ENCODE assay signal across 1 cellular context in genomic region chr17:53630638-53631037, GRCh38.
TF ChIP-seq lines count a peak whose summit lies in the region.

No MANE protein-coding gene starts in this region.

TF ChIP-seq in GM23338, 12 proteins besides CTCF, POLR2A, EP300 and RAD21 (continued from another document):
- TF ChIP-seq ZNF114 (CRISPR knock-in tag; IDR thresholded peaks at IDR 0.05) (no peak), EZH2 (IDR thresholded peaks at IDR 0.05; ENCODE audit: low read depth, unreplicated experiment) (no peak), STAT1 (IDR thresholded peaks at IDR 0.05; ENCODE audit: unreplicated experiment) (no peak), ZNF462 (CRISPR knock-in tag; IDR thresholded peaks at IDR 0.05) (no peak), CREB1 (CRISPR knock-in tag; IDR thresholded peaks at IDR 0.05; ENCODE audit: low read depth) (no peak)
- TF ChIP-seq, protein P1, sequence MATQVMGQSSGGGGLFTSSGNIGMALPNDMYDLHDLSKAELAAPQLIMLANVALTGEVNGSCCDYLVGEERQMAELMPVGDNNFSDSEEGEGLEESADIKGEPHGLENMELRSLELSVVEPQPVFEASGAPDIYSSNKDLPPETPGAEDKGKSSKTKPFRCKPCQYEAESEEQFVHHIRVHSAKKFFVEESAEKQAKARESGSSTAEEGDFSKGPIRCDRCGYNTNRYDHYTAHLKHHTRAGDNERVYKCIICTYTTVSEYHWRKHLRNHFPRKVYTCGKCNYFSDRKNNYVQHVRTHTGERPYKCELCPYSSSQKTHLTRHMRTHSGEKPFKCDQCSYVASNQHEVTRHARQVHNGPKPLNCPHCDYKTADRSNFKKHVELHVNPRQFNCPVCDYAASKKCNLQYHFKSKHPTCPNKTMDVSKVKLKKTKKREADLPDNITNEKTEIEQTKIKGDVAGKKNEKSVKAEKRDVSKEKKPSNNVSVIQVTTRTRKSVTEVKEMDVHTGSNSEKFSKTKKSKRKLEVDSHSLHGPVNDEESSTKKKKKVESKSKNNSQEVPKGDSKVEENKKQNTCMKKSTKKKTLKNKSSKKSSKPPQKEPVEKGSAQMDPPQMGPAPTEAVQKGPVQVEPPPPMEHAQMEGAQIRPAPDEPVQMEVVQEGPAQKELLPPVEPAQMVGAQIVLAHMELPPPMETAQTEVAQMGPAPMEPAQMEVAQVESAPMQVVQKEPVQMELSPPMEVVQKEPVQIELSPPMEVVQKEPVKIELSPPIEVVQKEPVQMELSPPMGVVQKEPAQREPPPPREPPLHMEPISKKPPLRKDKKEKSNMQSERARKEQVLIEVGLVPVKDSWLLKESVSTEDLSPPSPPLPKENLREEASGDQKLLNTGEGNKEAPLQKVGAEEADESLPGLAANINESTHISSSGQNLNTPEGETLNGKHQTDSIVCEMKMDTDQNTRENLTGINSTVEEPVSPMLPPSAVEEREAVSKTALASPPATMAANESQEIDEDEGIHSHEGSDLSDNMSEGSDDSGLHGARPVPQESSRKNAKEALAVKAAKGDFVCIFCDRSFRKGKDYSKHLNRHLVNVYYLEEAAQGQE (IDR thresholded peaks at IDR 0.05; ENCODE audit: unreplicated experiment) = no peak
- TF ChIP-seq, protein P2, sequence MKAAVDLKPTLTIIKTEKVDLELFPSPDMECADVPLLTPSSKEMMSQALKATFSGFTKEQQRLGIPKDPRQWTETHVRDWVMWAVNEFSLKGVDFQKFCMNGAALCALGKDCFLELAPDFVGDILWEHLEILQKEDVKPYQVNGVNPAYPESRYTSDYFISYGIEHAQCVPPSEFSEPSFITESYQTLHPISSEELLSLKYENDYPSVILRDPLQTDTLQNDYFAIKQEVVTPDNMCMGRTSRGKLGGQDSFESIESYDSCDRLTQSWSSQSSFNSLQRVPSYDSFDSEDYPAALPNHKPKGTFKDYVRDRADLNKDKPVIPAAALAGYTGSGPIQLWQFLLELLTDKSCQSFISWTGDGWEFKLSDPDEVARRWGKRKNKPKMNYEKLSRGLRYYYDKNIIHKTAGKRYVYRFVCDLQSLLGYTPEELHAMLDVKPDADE (IDR thresholded peaks at IDR 0.05) = no peak
